ENCODE assay signal across 12 cellular contexts in genomic region chr2:28627722-28628480, GRCh38.
DNase-seq lines count a peak whose midpoint lies in the region; TF ChIP-seq lines count a peak whose summit lies in the region.
"Had no signal": no experiment of that assay in that cellular context is flagged by ENCODE, and none has a peak within 500 bp of the region (broad histone marks: within the 10 kb centered on the region; RNA-seq: fewer than 3 reads in every experiment).

No MANE protein-coding gene starts in this region.

- H3K4me1 ChIP-seq in cardiac muscle cell (ENCODE audit: low read depth) (peaks cover 24% of the 10 kb centered on the region), skeletal muscle satellite cell (ENCODE audit: control insufficient read depth, insufficient read depth, low read length) (peaks cover 38% of the 10 kb centered on the region)
- H3K4me1 ChIP-seq: foreskin keratinocyte had no signal

- H3K9me3 Mint-ChIP-seq in activated T-helper 1 cell treated with anti-CD3 and anti-CD28 coated beads, Interleukin-12 subunit alpha, Interleukin-12 subunit beta, Interleukin-2, Interleukin-4 antibody, amounts not matched to agents 30 ng/mL and 10 ng/mL and 1 ng/mL, durations not matched to agents 14 hours and 24 hours and 36 hours, result peaks cover 5% of the 10 kb centered on the region
- H3K9me3 Mint-ChIP-seq: WTC11 had no signal

- H3K36me3 Mint-ChIP-seq in activated T-helper 1 cell treated with anti-CD3 and anti-CD28 coated beads, Interleukin-12 subunit alpha, Interleukin-12 subunit beta, Interleukin-2, Interleukin-4 antibody, amounts not matched to agents 30 ng/mL and 10 ng/mL and 1 ng/mL, durations not matched to agents 14 hours and 24 hours and 36 hours (ENCODE audit: low read depth), result peaks cover 2% of the 10 kb centered on the region
- H3K36me3 Mint-ChIP-seq: WTC11 had no signal

- peak overlapping the region; percentile 52 for H3K27ac Mint-ChIP-seq in activated T-helper 1 cell treated with anti-CD3 and anti-CD28 coated beads, Interleukin-12 subunit alpha, Interleukin-12 subunit beta, Interleukin-2, Interleukin-4 antibody, amounts not matched to agents 30 ng/mL and 10 ng/mL and 1 ng/mL, durations not matched to agents 14 hours and 24 hours and 36 hours
- H3K27ac Mint-ChIP-seq: WTC11 had no signal

- H3K27ac ChIP-seq in cardiac muscle cell, result peak overlapping the region; percentile 39
- H3K27ac ChIP-seq: foreskin keratinocyte had no signal

- TF ChIP-seq CTCF in cardiac muscle cell (IDR thresholded peaks at IDR 0.05; ENCODE audit: low read depth, low read length), result no peak

- no peaks in the 10 kb centered on the region for H3K27me3 Mint-ChIP-seq in activated T-helper 1 cell treated with anti-CD3 and anti-CD28 coated beads, Interleukin-12 subunit alpha, Interleukin-12 subunit beta, Interleukin-2, Interleukin-4 antibody, amounts not matched to agents 30 ng/mL and 10 ng/mL and 1 ng/mL, durations not matched to agents 14 hours and 24 hours and 36 hours (ENCODE audit: insufficient read depth)

- H3K4me3 ChIP-seq in cardiac muscle cell (no peak overlapping the region), skeletal muscle satellite cell (ENCODE audit: low read length) (no peak overlapping the region)

- H3K4me1 Mint-ChIP-seq in activated T-helper 1 cell treated with anti-CD3 and anti-CD28 coated beads, Interleukin-12 subunit alpha, Interleukin-12 subunit beta, Interleukin-2, Interleukin-4 antibody, amounts not matched to agents 30 ng/mL and 10 ng/mL and 1 ng/mL, durations not matched to agents 14 hours and 24 hours and 36 hours (ENCODE audit: low read depth), result peaks cover 23% of the 10 kb centered on the region

- no peaks in the 10 kb centered on the region for H3K36me3 ChIP-seq in cardiac muscle cell
- no peaks in the 10 kb centered on the region for H3K36me3 ChIP-seq in skeletal muscle satellite cell (ENCODE audit: insufficient read depth, low read length)

- H3K4me3 Mint-ChIP-seq in activated T-helper 1 cell treated with anti-CD3 and anti-CD28 coated beads, Interleukin-12 subunit alpha, Interleukin-12 subunit beta, Interleukin-2, Interleukin-4 antibody, amounts not matched to agents 30 ng/mL and 10 ng/mL and 1 ng/mL, durations not matched to agents 14 hours and 24 hours and 36 hours, result no peak overlapping the region
- H3K4me3 Mint-ChIP-seq: WTC11 had no signal

- H3K9me3 ChIP-seq in cardiac muscle cell (ENCODE audit: low read depth) (no peaks in the 10 kb centered on the region), skeletal muscle satellite cell (replicated peaks; ENCODE audit: low read length) (no peaks in the 10 kb centered on the region)

- peak overlapping the region; percentile 60 for H3K4me2 ChIP-seq in skeletal muscle satellite cell (ENCODE audit: low read length)

- in situ Hi-C loops in ACHN (cut with HindIII; ENCODE audit: low pct_ligation_motif_present, low pct_unique_long_range_greater_than_20kb, low sequenced_read_pairs), result no loop called here

- peak overlapping the region; percentile 74 for H3K9ac ChIP-seq in skeletal muscle satellite cell (ENCODE audit: low read depth, low read length)

- DNase-seq in HT1080 (ENCODE audit: low read depth) (peak; percentile 46), cardiac muscle cell (ENCODE audit: low read depth in 1 of 2, low spot score in 1 of 2) (peak in 1 of 2 donors; percentile 83), NCI-H82 (lab: John Stamatoyannopoulos, UW) (no peak), H4 (ENCODE audit: low spot score) (no peak), NCI-H1048 (lab: John Stamatoyannopoulos, UW) (no peak), ACHN (no peak)
- DNase-seq in activated T-helper 1 cell treated with anti-CD3 and anti-CD28 coated beads, Interleukin-12 subunit alpha, Interleukin-12 subunit beta, Interleukin-2, Interleukin-4 antibody, amounts not matched to agents 30 ng/mL and 10 ng/mL and 1 ng/mL, durations not matched to agents 14 hours and 24 hours and 36 hours (ENCODE audit: low spot score), result no peak
- DNase-seq: foreskin keratinocyte, KG1, NCI-H2171 had no signal

- H3K27me3 ChIP-seq in cardiac muscle cell (no peaks in the 10 kb centered on the region), skeletal muscle satellite cell (ENCODE audit: control insufficient read depth, insufficient read depth, low read length) (no peaks in the 10 kb centered on the region)
- H3K27me3 ChIP-seq: foreskin keratinocyte had no signal

- intact Hi-C loops in activated T-helper 1 cell treated with anti-CD3 and anti-CD28 coated beads, Interleukin-12 subunit alpha, Interleukin-12 subunit beta, Interleukin-2, Interleukin-4 antibody, amounts not matched to agents 30 ng/mL and 10 ng/mL and 1 ng/mL, durations not matched to agents 14 hours and 24 hours and 36 hours (cut with micrococcal nuclease), result loop anchor here (10.0 kb wide), 1 partner anchor 387 kb away; no protein-coding TSS in a partner anchor
